14 cellular contexts compared by ENCODE assay signal in the genomic region with DNA sequence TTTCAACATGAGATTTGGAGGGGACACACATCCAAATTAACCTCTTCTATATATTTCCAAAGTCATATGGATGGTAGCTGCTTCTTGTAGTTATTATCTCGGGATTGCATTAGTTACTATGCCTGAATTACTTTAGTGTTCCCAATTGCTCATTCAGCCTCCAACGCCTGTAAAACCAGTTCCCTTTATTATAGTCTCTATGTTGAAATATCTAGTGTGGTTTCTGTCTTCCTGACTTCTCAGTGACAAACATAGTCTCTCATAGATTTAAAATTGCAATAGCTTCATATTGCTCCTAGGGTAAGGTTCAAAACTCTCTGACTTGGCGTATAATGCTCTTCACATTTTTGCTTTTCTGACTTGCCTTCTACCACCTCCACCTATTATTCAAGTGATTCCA.
"Had no signal": no experiment of that assay in that cellular context is flagged by ENCODE, and none has a peak within 500 bp of the region (broad histone marks: within the 10 kb centered on the region; RNA-seq: fewer than 3 reads in every experiment).

No MANE protein-coding gene starts in this region.

- DNase-seq: activated CD4-positive, alpha-beta T cell treated with anti-CD3 and anti-CD28 coated beads, Interleukin-2, amount 50 U/mL, for 48 hours; hypothalamus; kidney; left ventricle myocardium inferior; natural killer cell; nucleus accumbens; right cardiac atrium; stimulated activated CD4-positive, alpha-beta T cell treated with anti-CD3 and anti-CD28 coated beads, Interleukin-4, amount 100 ng/mL, for 1 hour; stimulated activated naive B cell treated with anti-CD40 and anti-IgM and Interleukin-4, amounts not matched to agents 10 μg/mL and 1 μg/mL and 100 μg/mL, for 72 hours; T1000; thyroid gland had no signal

- H3K4me3 ChIP-seq: esophagus muscularis mucosa, left ventricle myocardium inferior, skin epidermis, thyroid gland had no signal

- H3K9me3 ChIP-seq: esophagus muscularis mucosa, left ventricle myocardium inferior, thyroid gland had no signal

- FAIRE-seq: astrocyte, kidney had no signal

- ATAC-seq: right cardiac atrium had no signal

- H3K4me1 ChIP-seq: esophagus muscularis mucosa, left ventricle myocardium inferior, thyroid gland had no signal

- H3K36me3 ChIP-seq: esophagus muscularis mucosa, left ventricle myocardium inferior, thyroid gland had no signal
